In genomic region chr4:179981161-179981560, GRCh38 we compare ENCODE assay signal across 1 cellular context.
TF ChIP-seq lines count a peak whose summit lies in the region.

No MANE protein-coding gene starts in this region.

TF ChIP-seq in IMR-90, 13 proteins besides CTCF, POLR2A, EP300 and RAD21 (continued from another document):
- TF ChIP-seq ELK1 (IDR thresholded peaks at IDR 0.05; ENCODE audit: borderline replicate concordance, low read depth, low read length) = no peak
